Comparison of ENCODE assay signal across 12 cellular contexts in the genomic region with DNA sequence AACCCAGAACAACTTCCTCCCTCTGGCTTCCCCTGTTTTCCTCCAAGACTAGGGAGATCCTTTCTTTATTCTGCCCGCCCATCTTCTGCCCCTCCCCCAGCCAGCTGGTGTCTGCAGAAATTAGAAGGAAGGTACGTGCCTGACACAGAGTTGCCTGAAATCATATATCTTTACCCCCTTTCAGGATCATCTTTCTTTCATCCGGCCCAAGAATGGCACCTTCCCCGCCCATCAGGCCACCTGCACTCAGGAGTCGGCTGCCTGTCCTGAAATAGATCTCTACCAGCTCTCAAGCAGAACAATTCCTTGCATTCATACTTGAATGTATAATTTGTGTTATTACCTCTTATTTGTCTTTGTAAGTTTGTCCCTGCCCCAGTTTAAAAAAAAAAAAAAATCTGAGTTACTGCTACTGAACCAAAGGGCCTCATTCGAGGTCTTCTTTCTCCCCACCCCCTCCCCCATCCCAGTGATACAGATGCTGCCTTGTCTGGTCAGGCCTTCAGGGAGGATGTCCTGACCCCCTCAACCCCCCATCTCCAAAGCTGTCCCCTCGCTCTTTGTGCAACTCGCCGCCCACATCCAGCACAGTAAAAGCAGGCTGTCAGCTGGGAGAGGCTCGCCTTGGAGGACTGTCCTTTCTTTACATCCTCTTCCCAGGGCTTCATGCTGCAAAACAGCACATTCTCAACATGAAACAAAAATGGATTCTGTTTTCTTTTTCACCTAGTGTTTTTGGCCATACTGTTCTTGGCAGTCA.
DNase-seq lines count a peak whose midpoint lies in the region; ATAC-seq and TF ChIP-seq lines count a peak whose summit lies in the region.
"Had no signal": no experiment of that assay in that cellular context is flagged by ENCODE, and none has a peak within 500 bp of the region (broad histone marks: within the 10 kb centered on the region; RNA-seq: fewer than 3 reads in every experiment).

No MANE protein-coding gene starts in this region.

- DNase-seq in NCI-H1417 (lab: John Stamatoyannopoulos, UW), result peak; percentile 28 to 65 (median 34)
- no peak for DNase-seq in NCI-H1417 treated with DMSO at 0.1 percent for 48 hours (lab: John Stamatoyannopoulos, UW)
- no peak for DNase-seq in adipocyte (ENCODE audit: low read depth)
- no peak for DNase-seq in lower lobe of right lung
- DNase-seq in thyroid gland, result no peak
- no peak for DNase-seq in activated CD4-positive, alpha-beta memory T cell treated with anti-CD3 and anti-CD28 coated beads for 36 hours
- DNase-seq: activated naive CD4-positive, alpha-beta T cell treated with anti-CD3 and anti-CD28 coated beads, Interleukin-2, amount 10 ng/mL, durations not matched to agents 7 days and 5 days; midbrain; NCI-H1436 treated with DMSO at 0.1 percent for 48 hours had no signal

- peaks cover 9% of the 10 kb centered on the region for H3K36me3 Mint-ChIP-seq in activated CD4-positive, alpha-beta memory T cell treated with anti-CD3 and anti-CD28 coated beads for 36 hours

- H3K27ac ChIP-seq in lower lobe of right lung (peak overlapping the region; percentile 59), thyroid gland (peak overlapping the region; percentile 76 to 94 (median 89))

- H3K9ac ChIP-seq in adipocyte (ENCODE audit: low read length), result peak overlapping the region; percentile 83

- TF ChIP-seq CTCF in lower lobe of right lung (IDR thresholded peaks at IDR 0.05), result no peak
- TF ChIP-seq CTCF in thyroid gland (IDR thresholded peaks at IDR 0.05), result no peak

- no peak for ATAC-seq in lower lobe of right lung
- ATAC-seq in GM21360 (IDR thresholded peaks at IDR 0.05; ENCODE audit: unreplicated experiment), result no peak
- ATAC-seq in GM19397 (IDR thresholded peaks at IDR 0.05; ENCODE audit: unreplicated experiment), result no peak

- H3K4me3 Mint-ChIP-seq in activated CD4-positive, alpha-beta memory T cell treated with anti-CD3 and anti-CD28 coated beads for 36 hours, result no peak overlapping the region
- H3K4me3 Mint-ChIP-seq: activated naive CD4-positive, alpha-beta T cell treated with anti-CD3 and anti-CD28 coated beads, Interleukin-2, amount 10 ng/mL, durations not matched to agents 7 days and 5 days had no signal

- H3K4me3 ChIP-seq in adipocyte (ENCODE audit: low read length), result peak overlapping the region; percentile 58
- no peak overlapping the region for H3K4me3 ChIP-seq in lower lobe of right lung
- H3K4me3 ChIP-seq in thyroid gland (replicated peaks in 1 of 3), result no peak overlapping the region
- H3K4me3 ChIP-seq: A549 had no signal

- no peaks in the 10 kb centered on the region for H3K9me3 Mint-ChIP-seq in activated CD4-positive, alpha-beta memory T cell treated with anti-CD3 and anti-CD28 coated beads for 36 hours

- no peaks in the 10 kb centered on the region for H3K27me3 ChIP-seq in adipocyte (replicated peaks; ENCODE audit: control insufficient read depth, insufficient read depth, low read length)
- H3K27me3 ChIP-seq in lower lobe of right lung (ENCODE audit: low read depth), result no peaks in the 10 kb centered on the region
- no peaks in the 10 kb centered on the region for H3K27me3 ChIP-seq in thyroid gland

- intact Hi-C loops in lower lobe of right lung (cut with DNase I), result no loop called here
- intact Hi-C loops in thyroid gland (cut with DNase I), result no loop called here
- intact Hi-C loops in activated CD4-positive, alpha-beta memory T cell treated with anti-CD3 and anti-CD28 coated beads for 36 hours (cut with micrococcal nuclease), result no loop called here

- WGBS in thyroid gland, 2 donors, result 73 to 76% methylated on average over 10 of the region's 10 CpGs

- TF ChIP-seq POLR2A in thyroid gland (IDR thresholded peaks at IDR 0.05), result no peak

- no peaks in the 10 kb centered on the region for H3K36me3 ChIP-seq in adipocyte (ENCODE audit: control insufficient read depth, insufficient read depth, low read length, severe bottlenecking)
- no peaks in the 10 kb centered on the region for H3K36me3 ChIP-seq in lower lobe of right lung
- H3K36me3 ChIP-seq in thyroid gland, result no peaks in the 10 kb centered on the region

- H3K4me1 ChIP-seq in adipocyte (ENCODE audit: control insufficient read depth, insufficient read depth, low read length) (peaks cover 45% of the 10 kb centered on the region), lower lobe of right lung (peaks cover 59% of the 10 kb centered on the region), thyroid gland (peaks cover 55 to 69% of the 10 kb centered on the region in 2 donors)

- CTCF ChIA-PET in activated CD4-positive, alpha-beta memory T cell treated with anti-CD3 and anti-CD28 coated beads for 36 hours (lab: Charles Lee), result no interaction called here

- no peaks in the 10 kb centered on the region for H3K27me3 Mint-ChIP-seq in activated CD4-positive, alpha-beta memory T cell treated with anti-CD3 and anti-CD28 coated beads for 36 hours
- H3K27me3 Mint-ChIP-seq: activated naive CD4-positive, alpha-beta T cell treated with anti-CD3 and anti-CD28 coated beads, Interleukin-2, amount 10 ng/mL, durations not matched to agents 7 days and 5 days had no signal

- POLR2A ChIA-PET in activated CD4-positive, alpha-beta memory T cell treated with anti-CD3 and anti-CD28 coated beads for 36 hours (lab: Charles Lee), result no interaction called here

- peaks cover 6% of the 10 kb centered on the region for H3K4me1 Mint-ChIP-seq in activated CD4-positive, alpha-beta memory T cell treated with anti-CD3 and anti-CD28 coated beads for 36 hours (ENCODE audit: low read depth)

- H3K9me3 ChIP-seq in adipocyte (ENCODE audit: control insufficient read depth, low read length) (no peaks in the 10 kb centered on the region), lower lobe of right lung (no peaks in the 10 kb centered on the region), thyroid gland (no peaks in the 10 kb centered on the region)
- H3K9me3 ChIP-seq: A549 had no signal

- no peak overlapping the region for H3K27ac Mint-ChIP-seq in activated CD4-positive, alpha-beta memory T cell treated with anti-CD3 and anti-CD28 coated beads for 36 hours
- H3K27ac Mint-ChIP-seq: activated naive CD4-positive, alpha-beta T cell treated with anti-CD3 and anti-CD28 coated beads, Interleukin-2, amount 10 ng/mL, durations not matched to agents 7 days and 5 days had no signal

Comparison
In these comparisons a context has a peak if more than half of its experiments do, and no peak if none do; other contexts are left out.
1. DNase-seq: peak in NCI-H1417 (3 of 3); none in NCI-H1417 treated with DMSO at 0.1 percent for 48 hours (single experiment), adipocyte (single experiment), lower lobe of right lung (single experiment), thyroid gland (0 of 2) and activated CD4-positive, alpha-beta memory T cell treated with anti-CD3 and anti-CD28 coated beads for 36 hours (single experiment).